18 cellular contexts compared by ENCODE assay signal in genomic region chr3:25350741-25351140, GRCh38.
"Had no signal": no experiment of that assay in that cellular context is flagged by ENCODE, and none has a peak within 500 bp of the region (broad histone marks: within the 10 kb centered on the region; RNA-seq: fewer than 3 reads in every experiment).

No MANE protein-coding gene starts in this region.

- H3K27ac ChIP-seq: coronary artery, dorsolateral prefrontal cortex, esophagus muscularis mucosa, foreskin keratinocyte, gastroesophageal sphincter, heart left ventricle, hepatocyte, left lung, lower lobe of right lung had no signal

- H3K36me3 ChIP-seq: esophagus muscularis mucosa, gastroesophageal sphincter, heart left ventricle, left lung, lower lobe of right lung had no signal

- H3K4me1 ChIP-seq: foreskin keratinocyte, gastroesophageal sphincter, lower lobe of right lung had no signal

- H2AFZ ChIP-seq: hepatocyte had no signal

- DNase-seq: dermis blood vessel endothelial cell; dorsolateral prefrontal cortex; effector CD4-positive, alpha-beta T cell; effector memory CD4-positive, alpha-beta T cell; foreskin keratinocyte; heart left ventricle; hypothalamus; left cardiac atrium; left lung; left ventricle myocardium superior; lower lobe of right lung; mesenchymal stem cell; mucosa of descending colon had no signal

- H3K27ac Mint-ChIP-seq: mesothelial cell of epicardium had no signal

- H3K9me3 Mint-ChIP-seq: mesothelial cell of epicardium had no signal

- H3K27me3 ChIP-seq: dorsolateral prefrontal cortex, esophagus muscularis mucosa, foreskin keratinocyte, gastroesophageal sphincter, heart left ventricle, hepatocyte, left lung had no signal

- H3K4me3 Mint-ChIP-seq: mesothelial cell of epicardium had no signal

- H3K4me2 ChIP-seq: hepatocyte had no signal

- H3K36me3 Mint-ChIP-seq: mesothelial cell of epicardium had no signal

- H3K9me3 ChIP-seq: esophagus muscularis mucosa, gastroesophageal sphincter, heart left ventricle, left lung, lower lobe of right lung, mucosa of descending colon had no signal

- H3K4me3 ChIP-seq: coronary artery, dorsolateral prefrontal cortex, esophagus muscularis mucosa, gastroesophageal sphincter, heart left ventricle, hepatocyte, left lung, lower lobe of right lung, mucosa of descending colon had no signal
